Comparison of ENCODE assay signal across 8 cellular contexts in genomic region chr16:68022728-68023537, GRCh38. TPM values are rescaled to one million over a fixed set of nuclear protein-coding genes. Genes with fewer than 3 reads are reported as not detected.
DNase-seq lines count a peak whose midpoint lies in the region; ATAC-seq, FAIRE-seq and TF ChIP-seq lines count a peak whose summit lies in the region.

DDX28 (minus strand) TSS chr16:68023232; CDS start chr16:68023202, 30 bp downstream.
DUS2 (plus strand) TSS chr16:68023284; CDS start chr16:68038024, 14,740 bp downstream.

- TF ChIP-seq POLR2A in GM12892 (IDR thresholded peaks at IDR 0.05; ENCODE audit: low read depth, low read length): peak; percentile 91
- peak in 3 of 4 donors; percentile 58 to 82 (median 67) for TF ChIP-seq POLR2A in upper lobe of left lung (IDR thresholded peaks at IDR 0.05)

- H3K27ac Mint-ChIP-seq in T-helper 1 cell treated with Interleukin-12 subunit alpha and Interleukin-12 subunit beta and Interleukin-4 antibody, amounts not matched to agents 30 μg/mL and 1 μg/mL, for 36 hours: peak within 1 kb of the TSS; percentile 97

- H3K36me3 ChIP-seq in left ventricle myocardium inferior (peaks cover 8% of the 10 kb centered on the region), upper lobe of left lung (peaks cover 0 to 22% (median 4%) of the 10 kb centered on the region in 4 donors)

- no peaks in the 10 kb centered on the region for H3K27me3 Mint-ChIP-seq in T-helper 1 cell treated with Interleukin-12 subunit alpha and Interleukin-12 subunit beta and Interleukin-4 antibody, amounts not matched to agents 30 μg/mL and 1 μg/mL, for 36 hours (ENCODE audit: low read depth)

- peak in 1 of 4 donors; percentile 97 for TF ChIP-seq EP300 in upper lobe of left lung (IDR thresholded peaks at IDR 0.05)

- H3K36me3 Mint-ChIP-seq in T-helper 1 cell treated with Interleukin-12 subunit alpha and Interleukin-12 subunit beta and Interleukin-4 antibody, amounts not matched to agents 30 μg/mL and 1 μg/mL, for 36 hours (ENCODE audit: low read depth): peaks cover 17% of the 10 kb centered on the region

- H3K9me3 Mint-ChIP-seq in T-helper 1 cell treated with Interleukin-12 subunit alpha and Interleukin-12 subunit beta and Interleukin-4 antibody, amounts not matched to agents 30 μg/mL and 1 μg/mL, for 36 hours: no peaks in the 10 kb centered on the region

- TF ChIP-seq CTCF in left ventricle myocardium inferior (IDR thresholded peaks at IDR 0.05; ENCODE audit: borderline replicate concordance): peak; percentile 8
- TF ChIP-seq CTCF in upper lobe of left lung (IDR thresholded peaks at IDR 0.05): peak in 4 of 6 experiments; percentile 5 to 47 (median 40)

- H3K9me3 ChIP-seq in left ventricle myocardium inferior (replicated peaks) (no peaks in the 10 kb centered on the region), upper lobe of left lung (no peaks in the 10 kb centered on the region)

- peak within 1 kb of the TSS; percentile 92 for H3K4me3 ChIP-seq in left ventricle myocardium inferior
- peak within 1 kb of the TSS; percentile 82 to 86 (median 84) for H3K4me3 ChIP-seq in upper lobe of left lung

- H3K27ac ChIP-seq in left ventricle myocardium inferior (replicated peaks) (peak within 1 kb of the TSS; percentile 88), upper lobe of left lung (peak within 1 kb of the TSS; percentile 85 to 92 (median 92))

- H3K4me1 Mint-ChIP-seq in T-helper 1 cell treated with Interleukin-12 subunit alpha and Interleukin-12 subunit beta and Interleukin-4 antibody, amounts not matched to agents 30 μg/mL and 1 μg/mL, for 36 hours (ENCODE audit: low read depth): peaks cover 16% of the 10 kb centered on the region

- peak; percentile 94 for FAIRE-seq in GM12892 (lab: Jason Lieb, UNC)

- peak; percentile 91 for ATAC-seq in HG02798 (IDR thresholded peaks at IDR 0.05; ENCODE audit: poor library complexity, unreplicated experiment)
- ATAC-seq in upper lobe of left lung (ENCODE audit: low FRiP score in 2 of 2): peak; percentile 96 to 99

- WGBS in upper lobe of left lung, 2 donors: 0 to 1% methylated on average over 39 to 52 of the region's 84 CpGs

- H3K4me1 ChIP-seq in left ventricle myocardium inferior (peaks cover 33% of the 10 kb centered on the region), upper lobe of left lung (peaks cover 21 to 36% (median 24%) of the 10 kb centered on the region in 4 donors)

- peak within 1 kb of the TSS; percentile 100 for H3K4me3 Mint-ChIP-seq in T-helper 1 cell treated with Interleukin-12 subunit alpha and Interleukin-12 subunit beta and Interleukin-4 antibody, amounts not matched to agents 30 μg/mL and 1 μg/mL, for 36 hours

- intact Hi-C loops in left ventricle myocardium inferior (cut with micrococcal nuclease) (no loop called here), posterior vena cava (cut with DNase I) (no loop called here)

- DNase-seq in GM12892 (ENCODE audit: insufficient read length) (peak; percentile 80), NCI-H146 (lab: John Stamatoyannopoulos, UW) (peak; percentile 77), amniotic epithelial cell (ENCODE audit: low read depth) (peak; percentile 90), left ventricle myocardium inferior (peak; percentile 94), posterior vena cava (ENCODE audit: low spot score) (peak; percentile 98), upper lobe of left lung (peak; percentile 92 to 100)

- H3K27me3 ChIP-seq in left ventricle myocardium inferior (ENCODE audit: low read depth) (no peaks in the 10 kb centered on the region), upper lobe of left lung (no peaks in the 10 kb centered on the region)

RNA-seq across cellular contexts. Expression of gene DDX28, which starts in this region (rescaled TPM):
- polyA plus RNA-seq in GM12892 (2012; ENCODE audit: missing spikeins): 10.6 TPM
- total RNA-seq in left ventricle myocardium inferior: 8.9 TPM
- total RNA-seq in posterior vena cava: 1 to 10 TPM; 5.4 to 5.8 TPM
- 10 to 100 TPM in 4 of 6 donors, 1 to 10 TPM in 2; 4.4 to 13.2 (median 12.1) TPM for total RNA-seq in upper lobe of left lung

RNA-seq across cellular contexts. Expression of gene DUS2, which starts in this region (rescaled TPM):
- 17.7 TPM for polyA plus RNA-seq in GM12892 (2012; ENCODE audit: missing spikeins)
- total RNA-seq in left ventricle myocardium inferior (6.8 TPM), posterior vena cava (10 to 100 TPM in 1 of 2 donors, 1 to 10 TPM in 1; 6.6 to 11.6 TPM), upper lobe of left lung (10 to 100 TPM; 12.7 to 28.3 (median 16.8) TPM)

Comparison
In these comparisons a context has a peak if more than half of its experiments do, and no peak if none do; other contexts are left out.
1. Peak in every context shown above with its lines: DNase-seq, ATAC-seq, H3K4me3 ChIP-seq and H3K27ac ChIP-seq.